In genomic region chr7:120110169-120110568, GRCh38 we compare ENCODE assay signal across 20 cellular contexts.
"Had no signal": no experiment of that assay in that cellular context is flagged by ENCODE, and none has a peak within 500 bp of the region (broad histone marks: within the 10 kb centered on the region; RNA-seq: fewer than 3 reads in every experiment).

No MANE protein-coding gene starts in this region.

- H3K27ac ChIP-seq: epithelial cell of prostate, hepatocyte, stomach, thoracic aorta, uterus, VCaP had no signal

- H3K36me3 ChIP-seq: stomach, thoracic aorta, uterus had no signal

- H3K79me2 ChIP-seq: hepatocyte had no signal

- H3K27me3 ChIP-seq: hepatocyte, stomach, uterus had no signal

- DNase-seq: activated CD4-positive, alpha-beta T cell treated with anti-CD3 and anti-CD28 coated beads for 36 hours; activated CD8-positive, alpha-beta memory T cell treated with anti-CD3 and anti-CD28 coated beads, Interleukin-2, amount 50 U/mL, for 4 hours; activated CD8-positive, alpha-beta T cell treated with anti-CD3 and anti-CD28 coated beads for 36 hours; activated naive CD4-positive, alpha-beta T cell treated with Interleukin-2 at 50 U/mL for 16 hours; activated naive CD8-positive, alpha-beta T cell treated with anti-CD3 and anti-CD28 coated beads, Interleukin-2, amount 50 U/mL, for 24 hours; activated T-cell treated with anti-CD3 and anti-CD28 coated beads, Interleukin-2, amount 50 U/mL, for 72 hours; cortex of kidney; effector CD8-positive, alpha-beta T cell; immature natural killer cell; left colon; naive thymus-derived CD8-positive, alpha-beta T cell; posterior cingulate gyrus; stomach; T1000; uterus had no signal

- H3K4me2 ChIP-seq: hepatocyte had no signal

- H3K9me3 ChIP-seq: uterus had no signal

- H2AFZ ChIP-seq: hepatocyte had no signal

- H3K4me3 ChIP-seq: hepatocyte, lung, stomach, thoracic aorta, uterus had no signal

- H3K4me1 ChIP-seq: stomach, uterus had no signal
